In the genomic region with DNA sequence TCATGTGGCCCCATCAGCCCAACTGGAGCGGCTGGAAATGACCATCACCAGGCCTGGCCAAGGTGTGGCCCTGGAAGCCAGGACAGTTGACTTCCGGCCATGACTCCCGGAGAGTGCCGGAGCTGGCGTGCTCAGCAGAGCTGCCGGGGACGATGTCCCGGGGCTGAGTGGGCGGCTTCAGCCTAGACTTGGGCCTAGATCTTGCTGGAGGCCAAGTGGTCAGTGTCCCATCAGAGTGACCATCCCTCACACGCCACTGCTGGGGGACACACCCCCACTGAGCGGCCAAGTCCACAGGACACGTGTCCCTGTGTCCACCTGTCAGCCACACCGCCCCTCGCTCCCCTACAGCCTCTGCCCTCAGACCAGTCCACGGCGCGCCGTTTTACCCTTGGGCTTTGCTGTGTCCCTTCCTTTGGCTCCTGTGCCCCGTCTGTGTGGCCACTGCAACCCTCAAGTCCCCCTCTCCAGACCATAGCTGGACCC, we compare ENCODE assay signal across 9 cellular contexts. TPM values are rescaled to one million over a fixed set of nuclear protein-coding genes. Genes with fewer than 3 reads are reported as not detected.
DNase-seq lines count a peak whose midpoint lies in the region; ATAC-seq and TF ChIP-seq lines count a peak whose summit lies in the region.
"Had no signal": no experiment of that assay in that cellular context is flagged by ENCODE, and none has a peak within 500 bp of the region (broad histone marks: within the 10 kb centered on the region; RNA-seq: fewer than 3 reads in every experiment).

No MANE protein-coding gene starts in this region.

- H3K4me3 ChIP-seq in Caco-2 (ENCODE audit: low read depth, low read length) (peak overlapping the region; percentile 47), cardiac muscle cell (no peak overlapping the region), gastrocnemius medialis (peak overlapping the region; percentile 72 to 88 (median 72))

- H3K27ac ChIP-seq in cardiac muscle cell (peak overlapping the region; percentile 61), gastrocnemius medialis (peak overlapping the region; percentile 97 to 100 (median 98))

- no peaks in the 10 kb centered on the region for H3K4me1 Mint-ChIP-seq in Caco-2 (ENCODE audit: low read depth, unreplicated experiment)
- H3K4me1 Mint-ChIP-seq in activated naive CD8-positive, alpha-beta T cell (ENCODE audit: low read depth): peaks cover 7% of the 10 kb centered on the region

- CTCF ChIA-PET in Caco-2 (lab: Charles Lee): no interaction called here

- in situ Hi-C loops in gastrocnemius medialis (cut with MboI; ENCODE audit: low sequenced_read_pairs in 4 of 4): loop anchor here in 3 of 4 donors (10.0 to 25.0 kb wide), 3 partner anchors 194 to 397 kb away; partner anchors contain the start of genes PRXL2B (in 2 of the 3), MORN1 (in 1 of the 3) and RER1 (in 1 of the 3)

- H3K27ac Mint-ChIP-seq in Caco-2 (ENCODE audit: unreplicated experiment): no peak overlapping the region
- no peak overlapping the region for H3K27ac Mint-ChIP-seq in activated naive CD8-positive, alpha-beta T cell

- H3K27me3 Mint-ChIP-seq in Caco-2 (ENCODE audit: insufficient read depth, unreplicated experiment): no peaks in the 10 kb centered on the region
- H3K27me3 Mint-ChIP-seq in activated naive CD8-positive, alpha-beta T cell: no peaks in the 10 kb centered on the region

- H3K9me3 ChIP-seq in Caco-2 (no peaks in the 10 kb centered on the region), cardiac muscle cell (ENCODE audit: low read depth) (no peaks in the 10 kb centered on the region), gastrocnemius medialis (no peaks in the 10 kb centered on the region)

- H3K4me1 ChIP-seq in Caco-2 (peaks cover 10% of the 10 kb centered on the region), cardiac muscle cell (ENCODE audit: low read depth) (peaks cover 25% of the 10 kb centered on the region), gastrocnemius medialis (peaks cover 24 to 43% of the 10 kb centered on the region in 2 donors)

- H3K36me3 ChIP-seq in Caco-2 (ENCODE audit: control insufficient read depth, insufficient read depth, low read length) (no peaks in the 10 kb centered on the region; the same call in 1 of the 2 replicates), cardiac muscle cell (peaks cover 4% of the 10 kb centered on the region), gastrocnemius medialis (no peaks in the 10 kb centered on the region)

- BruUV-seq in Caco-2 (replicated peaks; lab: Mats Ljungman, UMichigan): no TSS peak

- POLR2A ChIA-PET in Caco-2 (lab: Charles Lee): no interaction called here

- intact Hi-C loops in Caco-2 (cut with micrococcal nuclease; ENCODE audit: unreplicated experiment): no loop called here
- intact Hi-C loops in gastrocnemius medialis (cut with DNase I; ENCODE audit: low total_unique reads): loop anchor here (2.0 to 10.0 kb wide), 2 partner anchors 276 to 338 kb away; partner anchors contain the start of genes CALML6 and TMEM52

- TF ChIP-seq CTCF in Caco-2 (IDR thresholded peaks at IDR 0.05; ENCODE audit: insufficient read depth in 1 of 2, low read depth in 1 of 2, low read length in 1 of 2, severe bottlenecking in 1 of 2, unreplicated experiment in 1 of 2) (no peak), cardiac muscle cell (IDR thresholded peaks at IDR 0.05; ENCODE audit: low read depth, low read length) (no peak), gastrocnemius medialis (IDR thresholded peaks at IDR 0.05 in 4 of 5, conservative IDR thresholded peaks at IDR 0.05 in 1 of 5) (no peak)

- H3K36me3 Mint-ChIP-seq in Caco-2 (ENCODE audit: insufficient read depth, unreplicated experiment): peaks cover 17% of the 10 kb centered on the region
- peaks cover under 1% of the 10 kb centered on the region for H3K36me3 Mint-ChIP-seq in activated naive CD8-positive, alpha-beta T cell

- no peak for ATAC-seq in gastrocnemius medialis

- H3K27me3 ChIP-seq in Caco-2 (replicated peaks; ENCODE audit: control insufficient read depth, insufficient read depth, low read length) (no peaks in the 10 kb centered on the region), cardiac muscle cell (no peaks in the 10 kb centered on the region), gastrocnemius medialis (no peaks in the 10 kb centered on the region)

- TF ChIP-seq POLR2A in gastrocnemius medialis (IDR thresholded peaks at IDR 0.05): peak in 1 of 2 donors; percentile 54

- H3K9me3 Mint-ChIP-seq in Caco-2 (ENCODE audit: unreplicated experiment): no peaks in the 10 kb centered on the region
- H3K9me3 Mint-ChIP-seq in activated naive CD8-positive, alpha-beta T cell (ENCODE audit: low read depth): no peaks in the 10 kb centered on the region

- peak overlapping the region; percentile 49 for H3K4me3 Mint-ChIP-seq in Caco-2 (ENCODE audit: unreplicated experiment)
- peak overlapping the region; percentile 47 for H3K4me3 Mint-ChIP-seq in activated naive CD8-positive, alpha-beta T cell

- DNase-seq in Caco-2 (no peak), cardiac muscle cell (ENCODE audit: low read depth in 1 of 2, low spot score in 1 of 2) (no peak), gastrocnemius medialis (no peak), midbrain (lab: John Stamatoyannopoulos, UW) (no peak), putamen (ENCODE audit: low spot score) (no peak)
- no peak for DNase-seq in activated CD4-positive, alpha-beta T cell treated with anti-CD3 and anti-CD28 coated beads for 48 hours
- no peak for DNase-seq in activated CD4-positive, alpha-beta T cell treated with anti-CD3 and anti-CD28 coated beads, Interleukin-2, amount 50 U/mL, for 48 hours
- DNase-seq: stimulated activated CD4-positive, alpha-beta T cell treated with anti-CD3 and anti-CD28 coated beads, Interleukin-12 subunit alpha, Interleukin-12 subunit beta, amount 100 ng/mL, for 4 hours had no signal

RNA-seq across cellular contexts. Expression of gene FAAP20, which starts 4.0 kb away (rescaled TPM):
- 62.5 and 72.4 TPM in 2 replicates for total RNA-seq in Caco-2 (2022)
- total RNA-seq in cardiac muscle cell: 109 and 130 TPM in 2 replicates
- 188 and 219 TPM in 2 replicates for polyA plus RNA-seq in cardiac muscle cell
- 10 to 100 TPM; 12.1 to 26.2 (median 17.3) TPM for total RNA-seq in gastrocnemius medialis

RNA-seq across cellular contexts. Expression of gene SKI, which starts 37.6 kb away (rescaled TPM):
- total RNA-seq in Caco-2 (2022) (38.2 and 39.8 TPM in 2 replicates), cardiac muscle cell (25.2 and 31.9 TPM in 2 replicates), gastrocnemius medialis (10 to 100 TPM in 3 of 4 donors, 1 to 10 TPM in 1; 7.8 to 32.2 (median 22.4) TPM)
- polyA plus RNA-seq in cardiac muscle cell: 2.7 and 5.2 TPM in 2 replicates
